ENCODE assay signal across 8 cellular contexts in genomic region chr10:86402283-86402931, GRCh38. TPM values are rescaled to one million over a fixed set of nuclear protein-coding genes. Genes with fewer than 3 reads are reported as not detected.
A peak's percentile ranks its signal among the peaks of the same experiment; 100 is the strongest.
DNase-seq lines count a peak whose midpoint lies in the region; ATAC-seq and TF ChIP-seq lines count a peak whose summit lies in the region.

No MANE protein-coding gene starts in this region.

- peaks cover 50% of the 10 kb centered on the region for H3K27me3 ChIP-seq in iPS-18a (ENCODE audit: control insufficient read depth, insufficient read depth, low read length)
- H3K27me3 ChIP-seq in thoracic aorta (replicated peaks; ENCODE audit: insufficient read depth), result no peaks in the 10 kb centered on the region

- H3K4me3 ChIP-seq in iPS-18a (ENCODE audit: low read length) (peak overlapping the region; percentile 66), thoracic aorta (peak overlapping the region; percentile 89)

- peak overlapping the region; percentile 85 for H3K4me3 Mint-ChIP-seq in activated naive CD4-positive, alpha-beta T cell treated with anti-CD3 and anti-CD28 coated beads, Interleukin-2, amount 10 ng/mL, durations not matched to agents 7 days and 5 days
- peak overlapping the region; percentile 77 for H3K4me3 Mint-ChIP-seq in activated T-helper 17 cell treated with anti-CD3 and anti-CD28 coated beads, Interleukin-2, amount 50 U/mL, for 72 hours

- H3K9ac ChIP-seq in iPS-18a (ENCODE audit: low read length), result no peak overlapping the region

- H3K4me1 ChIP-seq in iPS-18a (ENCODE audit: control insufficient read depth, low read depth, low read length), result peaks cover 12% of the 10 kb centered on the region
- H3K4me1 ChIP-seq in thoracic aorta (ENCODE audit: control insufficient read depth in 1 of 2, low read depth in 2 of 2), result peaks cover 17 to 25% of the 10 kb centered on the region in 2 donors

- H3K27ac ChIP-seq in iPS-18a (ENCODE audit: low read length) (no peak overlapping the region), thoracic aorta (peak overlapping the region; percentile 88 to 89)

- H3K4me1 Mint-ChIP-seq in activated naive CD4-positive, alpha-beta T cell treated with anti-CD3 and anti-CD28 coated beads, Interleukin-2, amount 10 ng/mL, durations not matched to agents 7 days and 5 days, result peaks cover 18% of the 10 kb centered on the region
- peaks cover 3% of the 10 kb centered on the region for H3K4me1 Mint-ChIP-seq in activated T-helper 17 cell treated with anti-CD3 and anti-CD28 coated beads, Interleukin-2, amount 50 U/mL, for 72 hours

- H3K27ac Mint-ChIP-seq in activated naive CD4-positive, alpha-beta T cell treated with anti-CD3 and anti-CD28 coated beads, Interleukin-2, amount 10 ng/mL, durations not matched to agents 7 days and 5 days, result no peak overlapping the region
- H3K27ac Mint-ChIP-seq in activated naive CD4-positive, alpha-beta T cell treated with anti-CD3 and anti-CD28 coated beads, Interleukin-2, amount 50 U/mL, for 72 hours, result peak overlapping the region in 1 of 2 donors; percentile 70
- peak overlapping the region; percentile 54 for H3K27ac Mint-ChIP-seq in activated T-helper 17 cell treated with anti-CD3 and anti-CD28 coated beads, Interleukin-2, amount 50 U/mL, for 72 hours

- H3K27me3 Mint-ChIP-seq in activated naive CD4-positive, alpha-beta T cell treated with anti-CD3 and anti-CD28 coated beads, Interleukin-2, amount 10 ng/mL, durations not matched to agents 7 days and 5 days, result peaks cover 33% of the 10 kb centered on the region
- no peaks in the 10 kb centered on the region for H3K27me3 Mint-ChIP-seq in activated T-helper 17 cell treated with anti-CD3 and anti-CD28 coated beads, Interleukin-2, amount 50 U/mL, for 72 hours

- H3K36me3 Mint-ChIP-seq in activated naive CD4-positive, alpha-beta T cell treated with anti-CD3 and anti-CD28 coated beads, Interleukin-2, amount 10 ng/mL, durations not matched to agents 7 days and 5 days, result no peaks in the 10 kb centered on the region
- no peaks in the 10 kb centered on the region for H3K36me3 Mint-ChIP-seq in activated naive CD4-positive, alpha-beta T cell treated with anti-CD3 and anti-CD28 coated beads, Interleukin-2, amount 50 U/mL, for 72 hours
- no peaks in the 10 kb centered on the region for H3K36me3 Mint-ChIP-seq in activated T-helper 17 cell treated with anti-CD3 and anti-CD28 coated beads, Interleukin-2, amount 50 U/mL, for 72 hours (ENCODE audit: low read depth)

- no peaks in the 10 kb centered on the region for H3K9me3 ChIP-seq in iPS-18a (ENCODE audit: control insufficient read depth, low read depth, low read length)
- H3K9me3 ChIP-seq in thoracic aorta, result no peaks in the 10 kb centered on the region

- no peak for DNase-seq in activated naive CD4-positive, alpha-beta T cell treated with anti-CD3 and anti-CD28 coated beads, Interleukin-2, amount 10 ng/mL, durations not matched to agents 7 days and 5 days
- no peak for DNase-seq in activated naive CD4-positive, alpha-beta T cell treated with anti-CD3 and anti-CD28 coated beads, Interleukin-2, amount 50 U/mL, for 72 hours (ENCODE audit: low spot score in 2 of 2)
- DNase-seq in thoracic aorta (ENCODE audit: low spot score) (no peak), D341Med (ENCODE audit: low spot score) (no peak), NCI-H2029 (lab: John Stamatoyannopoulos, UW) (no peak), GM10266 (ENCODE audit: extremely low spot score) (no peak)

- no peak for TF ChIP-seq CTCF in thoracic aorta (IDR thresholded peaks at IDR 0.05)
- TF ChIP-seq CTCF in GM10266 (IDR thresholded peaks at IDR 0.05; ENCODE audit: control insufficient read depth, insufficient read depth, low read depth, missing control alignments), result no peak

- no peak for ATAC-seq in activated naive CD4-positive, alpha-beta T cell treated with anti-CD3 and anti-CD28 coated beads, Interleukin-2, amount 50 U/mL, for 72 hours
- no peak for ATAC-seq in activated T-helper 17 cell treated with anti-CD3 and anti-CD28 coated beads, Interleukin-2, amount 50 U/mL, for 72 hours (replicated peaks)
- no peak for ATAC-seq in thoracic aorta (ENCODE audit: insufficient number of reproducible peaks, low FRiP score, low read depth)

- no peaks in the 10 kb centered on the region for H3K36me3 ChIP-seq in iPS-18a (ENCODE audit: control insufficient read depth, low read depth, low read length)
- H3K36me3 ChIP-seq in thoracic aorta, result no peaks in the 10 kb centered on the region

- CTCF ChIA-PET in activated naive CD4-positive, alpha-beta T cell treated with anti-CD3 and anti-CD28 coated beads, Interleukin-2, amount 10 ng/mL, durations not matched to agents 7 days and 5 days (lab: Charles Lee), result interaction anchor here (1.2 kb wide), 1 partner anchor 9 kb away, joined by 3 read pairs; no protein-coding TSS in a partner anchor

- H3K9me3 Mint-ChIP-seq in activated naive CD4-positive, alpha-beta T cell treated with anti-CD3 and anti-CD28 coated beads, Interleukin-2, amount 10 ng/mL, durations not matched to agents 7 days and 5 days, result no peaks in the 10 kb centered on the region
- H3K9me3 Mint-ChIP-seq in activated naive CD4-positive, alpha-beta T cell treated with anti-CD3 and anti-CD28 coated beads, Interleukin-2, amount 50 U/mL, for 72 hours, result no peaks in the 10 kb centered on the region
- no peaks in the 10 kb centered on the region for H3K9me3 Mint-ChIP-seq in activated T-helper 17 cell treated with anti-CD3 and anti-CD28 coated beads, Interleukin-2, amount 50 U/mL, for 72 hours

RNA-seq across cellular contexts. Expression of gene GRID1, which starts 35.8 kb away (rescaled TPM):
- not detected for total RNA-seq in activated naive CD4-positive, alpha-beta T cell treated with anti-CD3 and anti-CD28 coated beads, Interleukin-2, amount 50 U/mL, for 72 hours
- total RNA-seq in activated T-helper 17 cell treated with anti-CD3 and anti-CD28 coated beads, Interleukin-2, amount 50 U/mL, for 72 hours, result not detected
- under 1 TPM; 0.27 to 0.85 TPM for total RNA-seq in thoracic aorta
